Comparison of ENCODE assay signal across 39 cellular contexts in genomic region chr7:63968629-63969028, GRCh38. TPM values are rescaled to one million over a fixed set of nuclear protein-coding genes. Genes with fewer than 3 reads are reported as not detected.
"Had no signal": no experiment of that assay in that cellular context is flagged by ENCODE, and none has a peak within 500 bp of the region (broad histone marks: within the 10 kb centered on the region; RNA-seq: fewer than 3 reads in every experiment).

No MANE protein-coding gene starts in this region.

- H3K27me3 ChIP-seq: adrenal gland, ascending aorta, body of pancreas, brain microvascular endothelial cell, breast epithelium, cardiac muscle cell had no signal

- H3K36me3 ChIP-seq: adrenal gland, ascending aorta, brain microvascular endothelial cell, breast epithelium, cardiac muscle cell had no signal

- H3K4me3 ChIP-seq: adrenal gland, ascending aorta, body of pancreas, breast epithelium, cardiac muscle cell had no signal

- H3K27ac ChIP-seq: adrenal gland, ascending aorta, body of pancreas, brain microvascular endothelial cell, breast epithelium, cardiac muscle cell had no signal

- H3K9me3 ChIP-seq: adrenal gland, ascending aorta had no signal

- DNase-seq: activated effector memory CD4-positive, alpha-beta T cell treated with anti-CD3 and anti-CD28 coated beads, Interleukin-2, amount 50 U/mL, for 16 hours; activated effector memory CD4-positive, alpha-beta T cell treated with Interleukin-2 at 50 U/mL for 16 hours; activated gamma-delta T cell; activated gamma-delta T cell treated with Interleukin-2 at 50 U/mL for 16 hours; activated naive CD4-positive, alpha-beta T cell; activated naive CD4-positive, alpha-beta T cell treated with anti-CD3 and anti-CD28 coated beads for 36 hours; activated naive CD4-positive, alpha-beta T cell treated with anti-CD3 and anti-CD28 coated beads, Interleukin-2, amount 10 ng/mL, durations not matched to agents 7 days and 5 days; activated naive CD4-positive, alpha-beta T cell treated with anti-CD3 and anti-CD28 coated beads, Interleukin-2, amount 50 U/mL, for 16 hours; activated naive CD4-positive, alpha-beta T cell treated with Interleukin-2 at 50 U/mL for 16 hours; activated naive CD8-positive, alpha-beta T cell treated with anti-CD3 and anti-CD28 coated beads for 36 hours; activated naive CD8-positive, alpha-beta T cell treated with anti-CD3 and anti-CD28 coated beads, Interleukin-2, amount 10 ng/mL, durations not matched to agents 7 days and 5 days; activated naive CD8-positive, alpha-beta T cell treated with anti-CD3 and anti-CD28 coated beads, Interleukin-2, amount 50 U/mL, for 24 hours; activated T-cell treated with anti-CD3 and anti-CD28 coated beads, Interleukin-2, amount 50 U/mL, for 24 hours; activated T-cell treated with anti-CD3 and anti-CD28 coated beads, Interleukin-2, amount 50 U/mL, for 4 hours; activated T-cell treated with anti-CD3 and anti-CD28 coated beads, Interleukin-2, amount 50 U/mL, for 48 hours; activated T-cell treated with anti-CD3 and anti-CD28 coated beads, Interleukin-2, amount 50 U/mL, for 72 hours; adrenal gland; amniotic stem cell; amygdala; anterior cingulate cortex; aorta; body of pancreas; brain microvascular endothelial cell; caudate nucleus; central memory CD4-positive, alpha-beta T cell; cerebellar nuclear complex had no signal

- H3K4me1 ChIP-seq: adrenal gland, ascending aorta, body of pancreas, breast epithelium had no signal

- ATAC-seq: activated naive CD4-positive, alpha-beta T cell treated with anti-CD3 and anti-CD28 coated beads, Interleukin-2, amount 50 U/mL, for 72 hours; activated naive CD8-positive, alpha-beta T cell treated with anti-CD3 and anti-CD28 coated beads, Interleukin-2, amount 50 U/mL, for 24 hours; activated T-cell treated with anti-CD3 and anti-CD28 coated beads, Interleukin-2, amount 50 U/mL, for 4 hours; activated T-cell treated with anti-CD3 and anti-CD28 coated beads, Interleukin-2, amount 50 U/mL, for 72 hours; activated T-helper 17 cell treated with anti-CD3 and anti-CD28 coated beads, Interleukin-2, amount 50 U/mL, for 72 hours; body of pancreas had no signal

- FAIRE-seq: astrocyte, bronchial epithelial cell had no signal

RNA-seq across cellular contexts. Expression of gene ZNF722, which starts 30.0 kb away (rescaled TPM):
- total RNA-seq: activated naive CD4-positive, alpha-beta T cell treated with anti-CD3 and anti-CD28 coated beads for 36 hours; activated naive CD4-positive, alpha-beta T cell treated with anti-CD3 and anti-CD28 coated beads, Interleukin-2, amount 50 U/mL, for 72 hours; activated naive CD8-positive, alpha-beta T cell treated with anti-CD3 and anti-CD28 coated beads for 36 hours; activated naive CD8-positive, alpha-beta T cell treated with anti-CD3 and anti-CD28 coated beads, Interleukin-2, amount 10 ng/mL, durations not matched to agents 7 days and 5 days; activated T-cell treated with anti-CD3 and anti-CD28 coated beads, Interleukin-2, amount 50 U/mL, for 4 hours; activated T-cell treated with anti-CD3 and anti-CD28 coated beads, Interleukin-2, amount 50 U/mL, for 72 hours; activated T-helper 1 cell treated with anti-CD3 and anti-CD28 coated beads, Interleukin-12 subunit alpha, Interleukin-12 subunit beta, Interleukin-2, Interleukin-4 antibody, amounts not matched to agents 30 ng/mL and 10 ng/mL and 1 ng/mL, durations not matched to agents 14 hours and 24 hours and 36 hours; activated T-helper 17 cell treated with anti-CD3 and anti-CD28 coated beads, Interleukin-2, amount 50 U/mL, for 72 hours; activated T-helper 2 cell treated with anti-CD3 and anti-CD28 coated beads, Interferon-gamma antibody, Interleukin-2, Interleukin-4, amounts not matched to agents 10 μg/mL and 5 μg/mL and 100 μg/mL, durations not matched to agents 14 hours and 24 hours and 36 hours; adrenal gland; aorta; ascending aorta; astrocyte; body of pancreas; breast epithelium; bronchial epithelial cell; cardiac muscle cell; cardiac septum; cerebellum; chondrocyte had no signal
- polyA plus RNA-seq: adipose tissue, adrenal gland, aorta, cardiac muscle cell had no signal
